In genomic region chr19:43754562-43755255, GRCh38 we compare ENCODE assay signal across 1 cellular context.
A peak's percentile ranks its signal among the peaks of the same experiment; 100 is the strongest.
TF ChIP-seq lines count a peak whose summit lies in the region.

TSS of gene SMG9 (minus strand) at chr19:43754962. CDS start at chr19:43750741, 4,221 bp downstream.

TF ChIP-seq in K562, 482 proteins besides CTCF, POLR2A, EP300 and RAD21 (continued from another document):
- 0 out of 2 replicates have a peak, but pooled peaks have one; percentile 72 for TF ChIP-seq FOXP4 (CRISPR knock-in tag; IDR thresholded peaks at IDR 0.05; ENCODE audit: borderline replicate concordance)
- TF ChIP-seq ZNF318 (IDR thresholded peaks at IDR 0.05; ENCODE audit: borderline replicate concordance in 1 of 2, low read depth in 1 of 2) = no peak
- peak; percentile 62; the same call in 1 of the 2 replicates for TF ChIP-seq CBX1 (IDR thresholded peaks at IDR 0.05; ENCODE audit: low read depth)
- TF ChIP-seq CHD2 (IDR thresholded peaks at IDR 0.05; ENCODE audit: low read depth, low read length) = peak; percentile 85
- TF ChIP-seq ATF4 (CRISPR knock-in tag; IDR thresholded peaks at IDR 0.05) = no peak
- no peak for TF ChIP-seq DLX4 (CRISPR knock-in tag; IDR thresholded peaks at IDR 0.05)
- peak; percentile 84 for TF ChIP-seq PHF8 (IDR thresholded peaks at IDR 0.05; ENCODE audit: borderline replicate concordance, low read length)
- TF ChIP-seq ZNF639 (CRISPR knock-in tag; conservative IDR thresholded peaks at IDR 0.05 in 1 of 2, IDR thresholded peaks at IDR 0.05 in 1 of 2) = peak in 1 of 2 experiments; percentile 47; a peak in 1 of 4 replicates
- peak; percentile 87 for TF ChIP-seq TAF9B (IDR thresholded peaks at IDR 0.05; ENCODE audit: partially characterized antibody)
- TF ChIP-seq EGR1 (conservative IDR thresholded peaks at IDR 0.05) = peak; percentile 79
- peak; percentile 91 for TF ChIP-seq VEZF1 (CRISPR knock-in tag; IDR thresholded peaks at IDR 0.05)
- peak; percentile 74 for TF ChIP-seq MAX (CRISPR knock-in tag; IDR thresholded peaks at IDR 0.05)
- TF ChIP-seq SAP30 (IDR thresholded peaks at IDR 0.05; ENCODE audit: borderline replicate concordance, insufficient read depth, low read depth, low read length, poor library complexity, severe bottlenecking) = no peak
- no peak for TF ChIP-seq PHTF2 (CRISPR knock-in tag; IDR thresholded peaks at IDR 0.05)
- no peak for TF ChIP-seq MCM7 (IDR thresholded peaks at IDR 0.05)
- no peak for TF ChIP-seq U2AF1 (optimal IDR thresholded peaks at IDR 0.05; ENCODE audit: low read depth, low read length)
- peak; percentile 82; the same call in 1 of the 2 replicates for TF ChIP-seq RB1 (IDR thresholded peaks at IDR 0.05; ENCODE audit: low read depth)
- TF ChIP-seq GABPB1 (CRISPR knock-in tag; IDR thresholded peaks at IDR 0.05) = peak; percentile 43; the same call in 1 of the 2 replicates
- TF ChIP-seq KDM5B (IDR thresholded peaks at IDR 0.05; ENCODE audit: insufficient replicate concordance, low read depth, low read length) = peak; percentile 85
- TF ChIP-seq ZC3H8 (IDR thresholded peaks at IDR 0.05) = no peak
- no peak for TF ChIP-seq PURB (CRISPR knock-in tag; IDR thresholded peaks at IDR 0.05; ENCODE audit: low read depth)
- TF ChIP-seq ARID3A (IDR thresholded peaks at IDR 0.05; ENCODE audit: borderline replicate concordance, low read depth, low read length) = no peak
- TF ChIP-seq COPS2 (conservative IDR thresholded peaks at IDR 0.05) = no peak
- peak; percentile 12; the same call in 1 of the 2 replicates for TF ChIP-seq POLR2AphosphoS5 (IDR thresholded peaks at IDR 0.05; ENCODE audit: control insufficient read depth, insufficient read depth, low read depth, low read length)
- TF ChIP-seq XRCC3 (IDR thresholded peaks at IDR 0.05) = no peak
- TF ChIP-seq CEBPB (tag; IDR thresholded peaks at IDR 0.05) = no peak
- TF ChIP-seq BMI1 (IDR thresholded peaks at IDR 0.05; ENCODE audit: low read length) = no peak
- no peak for TF ChIP-seq HNRNPH1 (optimal IDR thresholded peaks at IDR 0.05; ENCODE audit: low read depth, low read length)
- TF ChIP-seq TRIM24 (IDR thresholded peaks at IDR 0.05) = peak in 1 of 2 experiments; percentile 27; a peak in 1 of 4 replicates
- peak; percentile 68; the same call in 1 of the 2 replicates for TF ChIP-seq ARID1B (IDR thresholded peaks at IDR 0.05)
- no peak for TF ChIP-seq NCOA6 (IDR thresholded peaks at IDR 0.05)
- peak; percentile 61 for TF ChIP-seq MTA3 (IDR thresholded peaks at IDR 0.05; ENCODE audit: borderline replicate concordance)
TF ChIP-seq in K562: peak in this region for 119.
